2 cellular contexts compared by ENCODE assay signal in genomic region chr4:40962551-40963185, GRCh38.
TF ChIP-seq lines count a peak whose summit lies in the region.

No MANE protein-coding gene starts in this region.

TF ChIP-seq in IMR-90, 13 proteins besides CTCF, POLR2A, EP300 and RAD21:
- TF ChIP-seq, protein P1, sequence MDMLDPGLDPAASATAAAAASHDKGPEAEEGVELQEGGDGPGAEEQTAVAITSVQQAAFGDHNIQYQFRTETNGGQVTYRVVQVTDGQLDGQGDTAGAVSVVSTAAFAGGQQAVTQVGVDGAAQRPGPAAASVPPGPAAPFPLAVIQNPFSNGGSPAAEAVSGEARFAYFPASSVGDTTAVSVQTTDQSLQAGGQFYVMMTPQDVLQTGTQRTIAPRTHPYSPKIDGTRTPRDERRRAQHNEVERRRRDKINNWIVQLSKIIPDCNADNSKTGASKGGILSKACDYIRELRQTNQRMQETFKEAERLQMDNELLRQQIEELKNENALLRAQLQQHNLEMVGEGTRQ (IDR thresholded peaks at IDR 0.05; ENCODE audit: low read depth, low read length) = no peak
- TF ChIP-seq MXI1 (IDR thresholded peaks at IDR 0.05; ENCODE audit: borderline replicate concordance, low read depth, low read length) = no peak
- no peak for TF ChIP-seq CEBPB (IDR thresholded peaks at IDR 0.05; ENCODE audit: low read depth, low read length)
- TF ChIP-seq, protein P2, sequence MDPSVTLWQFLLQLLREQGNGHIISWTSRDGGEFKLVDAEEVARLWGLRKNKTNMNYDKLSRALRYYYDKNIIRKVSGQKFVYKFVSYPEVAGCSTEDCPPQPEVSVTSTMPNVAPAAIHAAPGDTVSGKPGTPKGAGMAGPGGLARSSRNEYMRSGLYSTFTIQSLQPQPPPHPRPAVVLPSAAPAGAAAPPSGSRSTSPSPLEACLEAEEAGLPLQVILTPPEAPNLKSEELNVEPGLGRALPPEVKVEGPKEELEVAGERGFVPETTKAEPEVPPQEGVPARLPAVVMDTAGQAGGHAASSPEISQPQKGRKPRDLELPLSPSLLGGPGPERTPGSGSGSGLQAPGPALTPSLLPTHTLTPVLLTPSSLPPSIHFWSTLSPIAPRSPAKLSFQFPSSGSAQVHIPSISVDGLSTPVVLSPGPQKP (IDR thresholded peaks at IDR 0.05; ENCODE audit: borderline replicate concordance, low read depth, low read length) = no peak
- no peak for TF ChIP-seq CHD1 (IDR thresholded peaks at IDR 0.05; ENCODE audit: low read depth, low read length)
TF ChIP-seq in IMR-90: peak in this region for 0.

TF ChIP-seq in H1, 55 proteins besides CTCF, POLR2A, EP300 and RAD21:
- no peak for TF ChIP-seq TAF1 (IDR thresholded peaks at IDR 0.05; ENCODE audit: low read depth, low read length)
- TF ChIP-seq TBP (IDR thresholded peaks at IDR 0.05; ENCODE audit: low read depth, low read length) = no peak
- TF ChIP-seq EGR1 (IDR thresholded peaks at IDR 0.05; ENCODE audit: borderline replicate concordance, low read depth, low read length) = no peak
- TF ChIP-seq CBX5 (IDR thresholded peaks at IDR 0.05; ENCODE audit: low read depth, low read length) = no peak
- TF ChIP-seq, protein P3, sequence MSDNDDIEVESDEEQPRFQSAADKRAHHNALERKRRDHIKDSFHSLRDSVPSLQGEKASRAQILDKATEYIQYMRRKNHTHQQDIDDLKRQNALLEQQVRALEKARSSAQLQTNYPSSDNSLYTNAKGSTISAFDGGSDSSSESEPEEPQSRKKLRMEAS (IDR thresholded peaks at IDR 0.05) = no peak
- no peak for TF ChIP-seq HDAC6 (IDR thresholded peaks at IDR 0.05; ENCODE audit: low read depth, low read length)
- TF ChIP-seq ASH2L (IDR thresholded peaks at IDR 0.05; ENCODE audit: low read length) = no peak
- TF ChIP-seq, protein P1 (IDR thresholded peaks at IDR 0.05; ENCODE audit: low read length) = no peak
- TF ChIP-seq POU5F1 (IDR thresholded peaks at IDR 0.05; ENCODE audit: low read depth, low read length) = no peak
- no peak for TF ChIP-seq SUZ12 (IDR thresholded peaks at IDR 0.05; ENCODE audit: low read length)
- no peak for TF ChIP-seq CEBPB (IDR thresholded peaks at IDR 0.05; ENCODE audit: low read depth, low read length)
- no peak for TF ChIP-seq CREB1 (IDR thresholded peaks at IDR 0.05)
- no peak for TF ChIP-seq CHD1 (IDR thresholded peaks at IDR 0.05; ENCODE audit: low read depth, low read length)
- no peak for TF ChIP-seq SIN3A (conservative IDR thresholded peaks at IDR 0.05 in 1 of 2, IDR thresholded peaks at IDR 0.05 in 1 of 2; ENCODE audit: low read depth in 1 of 2, low read length in 2 of 2)
- no peak for TF ChIP-seq SIRT6 (IDR thresholded peaks at IDR 0.05; ENCODE audit: low read length)
- TF ChIP-seq SP1 (IDR thresholded peaks at IDR 0.05; ENCODE audit: low read depth, low read length) = no peak
